1 cellular context compared by ENCODE assay signal in genomic region chr22:23258826-23259170, GRCh38.
TF ChIP-seq lines count a peak whose summit lies in the region.

No MANE protein-coding gene starts in this region.

TF ChIP-seq in H1, 55 proteins besides CTCF, POLR2A, EP300 and RAD21:
- TF ChIP-seq MAX (IDR thresholded peaks at IDR 0.05) (no peak), CHD2 (IDR thresholded peaks at IDR 0.05; ENCODE audit: low read length) (no peak), ATF2 (IDR thresholded peaks at IDR 0.05; ENCODE audit: low read length) (no peak), TAF1 (IDR thresholded peaks at IDR 0.05; ENCODE audit: low read depth, low read length) (no peak), TCF12 (IDR thresholded peaks at IDR 0.05; ENCODE audit: low read depth, low read length) (no peak), SP2 (IDR thresholded peaks at IDR 0.05; ENCODE audit: low read length) (no peak), CEBPB (IDR thresholded peaks at IDR 0.05; ENCODE audit: low read depth, low read length) (no peak)
